14 cellular contexts compared by ENCODE assay signal in genomic region chr19:32349724-32350475, GRCh38. TPM values are rescaled to one million over a fixed set of nuclear protein-coding genes. Genes with fewer than 3 reads are reported as not detected.
DNase-seq lines count a peak whose midpoint lies in the region; ATAC-seq and TF ChIP-seq lines count a peak whose summit lies in the region.
"Had no signal": no experiment of that assay in that cellular context is flagged by ENCODE, and none has a peak within 500 bp of the region (broad histone marks: within the 10 kb centered on the region; RNA-seq: fewer than 3 reads in every experiment).

No MANE protein-coding gene starts in this region.

- no peak overlapping the region for H3K4me2 ChIP-seq in GM23248 (ENCODE audit: unreplicated experiment)

- WGBS in GM23248 (ENCODE audit: low coverage in 1 of 2, low lambda C conversion rate in 2 of 2, missing lambda C conversion rate in 2 of 2), 2 experiments, result 100% methylated on average over 2 of the region's 2 CpGs

- intact Hi-C loops in CD4-positive, alpha-beta T cell (cut with DNase I, micrococcal nuclease), result loop anchor here (5.0 to 10.0 kb wide), 5 partner anchors 55 to 1005 kb away; partner anchors contain the start of genes ANKRD27 (in 1 of the 2), CEP89 (in 1 of the 2), DPY19L3 (in 1 of the 2) and FAAP24 (in 1 of the 2)
- intact Hi-C loops in left lung (cut with DNase I), result loop anchor here in 1 of 2 donors (10.0 kb wide), 1 partner anchor 225 kb away; no protein-coding TSS in a partner anchor

- no peak overlapping the region for H3K9ac ChIP-seq in GM23248

- H3K4me1 ChIP-seq in GM23248 (ENCODE audit: insufficient read depth) (peaks cover 41% of the 10 kb centered on the region), left lung (peaks cover 12 to 50% of the 10 kb centered on the region in 2 donors)

- peak overlapping the region; percentile 58 for H3K4me3 Mint-ChIP-seq in CD4-positive, alpha-beta T cell
- peak overlapping the region; percentile 16 for H3K4me3 Mint-ChIP-seq in activated naive CD8-positive, alpha-beta T cell treated with anti-CD3 and anti-CD28 coated beads for 36 hours
- H3K4me3 Mint-ChIP-seq in neural crest cell, result peak overlapping the region; percentile 2
- H3K4me3 Mint-ChIP-seq: T-helper 1 cell treated with Interleukin-12 subunit alpha and Interleukin-12 subunit beta and Interleukin-4 antibody, amounts not matched to agents 30 μg/mL and 1 μg/mL, for 36 hours had no signal

- peaks cover 74% of the 10 kb centered on the region for H3K79me2 ChIP-seq in GM23248 (ENCODE audit: insufficient read depth)

- no peak for ATAC-seq in CD4-positive, alpha-beta T cell (ENCODE audit: poor library complexity)
- no peak for ATAC-seq in left lung

- no peaks in the 10 kb centered on the region for H3K27me3 Mint-ChIP-seq in CD4-positive, alpha-beta T cell
- H3K27me3 Mint-ChIP-seq in activated naive CD8-positive, alpha-beta T cell treated with anti-CD3 and anti-CD28 coated beads for 36 hours, result no peaks in the 10 kb centered on the region
- H3K27me3 Mint-ChIP-seq in neural crest cell (ENCODE audit: low read depth), result no peaks in the 10 kb centered on the region

- peaks cover 91% of the 10 kb centered on the region for H3K36me3 Mint-ChIP-seq in CD4-positive, alpha-beta T cell (ENCODE audit: low read depth)
- peaks cover 55% of the 10 kb centered on the region for H3K36me3 Mint-ChIP-seq in activated naive CD8-positive, alpha-beta T cell treated with anti-CD3 and anti-CD28 coated beads for 36 hours
- H3K36me3 Mint-ChIP-seq in neural crest cell (ENCODE audit: low read depth), result peaks cover 26% of the 10 kb centered on the region

- H3K27ac Mint-ChIP-seq in CD4-positive, alpha-beta T cell, result peak overlapping the region; percentile 47
- H3K27ac Mint-ChIP-seq in activated naive CD8-positive, alpha-beta T cell treated with anti-CD3 and anti-CD28 coated beads for 36 hours, result no peak overlapping the region
- H3K27ac Mint-ChIP-seq in neural crest cell (ENCODE audit: unreplicated experiment), result no peak overlapping the region
- H3K27ac Mint-ChIP-seq: T-helper 1 cell treated with Interleukin-12 subunit alpha and Interleukin-12 subunit beta and Interleukin-4 antibody, amounts not matched to agents 30 μg/mL and 1 μg/mL, for 36 hours had no signal

- H3K36me3 ChIP-seq in GM23248 (ENCODE audit: low read depth) (peaks cover 28% of the 10 kb centered on the region), left lung (peaks cover 0 to 32% of the 10 kb centered on the region in 2 donors)
- H3K36me3 ChIP-seq: ovary had no signal

- TF ChIP-seq CTCF in CD4-positive, alpha-beta T cell (IDR thresholded peaks at IDR 0.05), result no peak
- no peak for TF ChIP-seq CTCF in neural crest cell (conservative IDR thresholded peaks at IDR 0.05)
- no peak for TF ChIP-seq CTCF in left lung (IDR thresholded peaks at IDR 0.05)

- no peaks in the 10 kb centered on the region for H3K9me3 Mint-ChIP-seq in CD4-positive, alpha-beta T cell
- H3K9me3 Mint-ChIP-seq in activated naive CD8-positive, alpha-beta T cell treated with anti-CD3 and anti-CD28 coated beads for 36 hours, result no peaks in the 10 kb centered on the region
- H3K9me3 Mint-ChIP-seq in neural crest cell, result no peaks in the 10 kb centered on the region
- H3K9me3 Mint-ChIP-seq: T-helper 1 cell treated with Interleukin-12 subunit alpha and Interleukin-12 subunit beta and Interleukin-4 antibody, amounts not matched to agents 30 μg/mL and 1 μg/mL, for 36 hours had no signal

- H3K4me3 ChIP-seq in GM23248, result no peak overlapping the region
- no peak overlapping the region for H3K4me3 ChIP-seq in left lung
- H3K4me3 ChIP-seq: ovary, suprapubic skin had no signal

- no peaks in the 10 kb centered on the region for H3K9me3 ChIP-seq in CD4-positive, alpha-beta T cell (ENCODE audit: control insufficient read depth, low read length)
- H3K9me3 ChIP-seq in GM23248 (ENCODE audit: low read depth) (no peaks in the 10 kb centered on the region), left lung (no peaks in the 10 kb centered on the region)
- H3K9me3 ChIP-seq: ovary, suprapubic skin had no signal

- peaks cover 90% of the 10 kb centered on the region for H3K4me1 Mint-ChIP-seq in CD4-positive, alpha-beta T cell (ENCODE audit: low read depth)
- H3K4me1 Mint-ChIP-seq in activated naive CD8-positive, alpha-beta T cell treated with anti-CD3 and anti-CD28 coated beads for 36 hours, result peaks cover 46% of the 10 kb centered on the region
- H3K4me1 Mint-ChIP-seq in neural crest cell, result peaks cover 28% of the 10 kb centered on the region

- in situ Hi-C loops in GM23248 (cut with MboI), result loop anchor here (25.0 kb wide), 1 partner anchor 212 kb away; no protein-coding TSS in a partner anchor

- CTCF ChIA-PET in CD4-positive, alpha-beta T cell (lab: Charles Lee), result interaction anchor here (1.2 kb wide), 2 partner anchors 9 to 10 kb away, joined by 3 to 4 read pairs; no protein-coding TSS in a partner anchor

- POLR2A ChIA-PET in CD4-positive, alpha-beta T cell (lab: Charles Lee), result interaction anchor here (1.0 kb wide), 1 partner anchor 10 kb away, joined by 3 read pairs; no protein-coding TSS in a partner anchor

- H4K20me1 ChIP-seq in GM23248 (ENCODE audit: insufficient read depth), result peaks cover 8% of the 10 kb centered on the region; the same call in 1 of the 2 replicates

- no peak overlapping the region for H3K27ac ChIP-seq in CD4-positive, alpha-beta T cell (ENCODE audit: low read depth, low read length)
- H3K27ac ChIP-seq in GM23248, result no peak overlapping the region
- H3K27ac ChIP-seq in left lung, result no peak overlapping the region
- H3K27ac ChIP-seq: ovary, suprapubic skin had no signal

- H2AFZ ChIP-seq in GM23248, result no peak overlapping the region

- no peaks in the 10 kb centered on the region for H3K27me3 ChIP-seq in CD4-positive, alpha-beta T cell (ENCODE audit: control insufficient read depth, insufficient read depth, low read length)
- H3K27me3 ChIP-seq in GM23248 (replicated peaks; ENCODE audit: insufficient read depth) (no peaks in the 10 kb centered on the region), left lung (peaks cover 0 to 87% of the 10 kb centered on the region in 2 donors)
- H3K27me3 ChIP-seq: ovary, suprapubic skin had no signal

- no peak for DNase-seq in CD4-positive, alpha-beta T cell
- peak; percentile 12 for DNase-seq in GM23248
- no peak for DNase-seq in activated naive CD8-positive, alpha-beta T cell treated with anti-CD3 and anti-CD28 coated beads for 36 hours
- DNase-seq in neural crest cell (ENCODE audit: low read depth, low spot score), result no peak
- no peak for DNase-seq in NCI-H1694 (lab: John Stamatoyannopoulos, UW)
- DNase-seq in left lung, result no peak
- DNase-seq in DMS 273 (lab: John Stamatoyannopoulos, UW; ENCODE audit: unreplicated experiment), result no peak
- DNase-seq: activated CD4-positive, alpha-beta T cell treated with anti-CD3 and anti-CD28 coated beads, Interleukin-2, amount 50 U/mL, for 1 hour; EL; NCI-H1930; NCI-H69; ovary had no signal

- H3F3A ChIP-seq in GM23248 (ENCODE audit: insufficient read depth), result peaks cover 29% of the 10 kb centered on the region

- no peaks in the 10 kb centered on the region for H3K9me2 ChIP-seq in GM23248 (ENCODE audit: insufficient read depth)

RNA-seq across cellular contexts. Expression of gene ZNF507, which starts 4.5 kb away (rescaled TPM):
- total RNA-seq in CD4-positive, alpha-beta T cell, result 10 to 100 TPM; 30.4 to 31.3 TPM
- 4.9 and 5.2 TPM in 2 replicates for total RNA-seq in GM23248 (2014; rRNA removed; shearing (Covaris generic))
- 4.3 and 4.9 TPM in 2 replicates for polyA plus RNA-seq in GM23248 (2016; fragmentation: Nextera tagmentation; extraction: Ambion mirVana)
- total RNA-seq in activated naive CD8-positive, alpha-beta T cell treated with anti-CD3 and anti-CD28 coated beads for 36 hours, result 10 to 100 TPM; 28.6 to 29.3 TPM
- total RNA-seq in neural crest cell (33.8 and 35.4 TPM in 2 replicates), left lung (10 to 100 TPM; 14.0 to 15.9 TPM)

RNA-seq across cellular contexts. Expression of gene DPY19L3, which starts 55.7 kb away (rescaled TPM):
- total RNA-seq in CD4-positive, alpha-beta T cell, result 1 to 10 TPM; 7.3 to 8.5 TPM
- total RNA-seq in GM23248 (2014; rRNA removed; shearing (Covaris generic)), result 15.3 and 20.0 TPM in 2 replicates
- polyA plus RNA-seq in GM23248 (2016; fragmentation: Nextera tagmentation; extraction: Ambion mirVana), result 7.5 and 7.6 TPM in 2 replicates
- 10 to 100 TPM; 16.4 to 18.0 TPM for total RNA-seq in activated naive CD8-positive, alpha-beta T cell treated with anti-CD3 and anti-CD28 coated beads for 36 hours
- total RNA-seq in neural crest cell (104 and 108 TPM in 2 replicates), left lung (10 to 100 TPM; 31.5 to 44.9 TPM)

Comparison
In these comparisons a context has a peak if more than half of its experiments do, and no peak if none do; other contexts are left out.
1. H3K4me3 Mint-ChIP-seq: peak in every context shown above with its lines; median percentile 58 in CD4-positive, alpha-beta T cell; 16 in activated naive CD8-positive, alpha-beta T cell treated with anti-CD3 and anti-CD28 coated beads for 36 hours; 2 in neural crest cell.